9 cellular contexts compared by ENCODE assay signal in the genomic region with DNA sequence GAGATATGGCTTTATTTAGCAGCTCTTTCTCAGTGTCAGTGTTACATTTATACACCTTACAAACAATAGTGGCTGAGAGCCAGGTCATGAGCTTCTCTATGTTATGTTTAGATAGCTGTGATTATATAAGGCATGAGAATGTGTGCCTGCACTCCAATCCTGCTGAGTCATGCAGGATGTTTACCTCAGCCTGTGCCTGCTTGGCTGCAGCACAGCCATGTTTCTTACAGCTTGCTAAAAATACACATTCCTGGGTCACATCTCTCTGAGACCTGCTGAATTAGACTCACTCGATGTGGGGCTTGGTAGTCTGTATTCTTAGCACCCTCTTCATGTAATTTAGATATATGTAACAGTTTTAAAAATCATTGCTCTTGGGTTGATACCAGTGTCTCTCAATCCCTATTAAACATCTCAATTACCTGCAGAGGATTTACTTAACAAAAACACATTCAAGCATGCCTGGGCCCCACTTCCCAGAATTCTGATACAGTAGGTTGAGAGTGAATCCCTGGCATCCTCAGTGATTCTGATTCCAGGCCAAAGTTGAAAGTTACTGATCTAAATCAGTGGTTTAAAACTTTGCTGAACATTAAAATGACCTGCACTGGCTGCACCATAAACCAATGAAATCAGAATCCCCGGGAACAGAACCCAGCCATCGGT.
DNase-seq lines count a peak whose midpoint lies in the region; ATAC-seq, FAIRE-seq and TF ChIP-seq lines count a peak whose summit lies in the region.
"Had no signal": no experiment of that assay in that cellular context is flagged by ENCODE, and none has a peak within 500 bp of the region (broad histone marks: within the 10 kb centered on the region; RNA-seq: fewer than 3 reads in every experiment).

No MANE protein-coding gene starts in this region.

- H3K4me2 ChIP-seq in GM23338, result no peak overlapping the region

- H3K79me2 ChIP-seq in GM23338 (replicated peaks; ENCODE audit: insufficient read depth), result no peaks in the 10 kb centered on the region

- no peak overlapping the region for H3K27ac ChIP-seq in GM23338 (ENCODE audit: low read depth)

- no peaks in the 10 kb centered on the region for H3K36me3 Mint-ChIP-seq in GM23338 (ENCODE audit: low read depth)

- no peak for TF ChIP-seq CTCF in GM23338 (conservative IDR thresholded peaks at IDR 0.05; ENCODE audit: low read depth in 2 of 2)
- no peak for TF ChIP-seq CTCF in fibroblast of pulmonary artery (IDR thresholded peaks at IDR 0.05; ENCODE audit: low read length, missing control alignments)

- no peaks in the 10 kb centered on the region for H3F3A ChIP-seq in GM23338 (replicated peaks; ENCODE audit: low read depth)

- H3K36me3 ChIP-seq in GM23338 (ENCODE audit: insufficient read depth), result no peaks in the 10 kb centered on the region

- H3K4me1 Mint-ChIP-seq in GM23338, result no peaks in the 10 kb centered on the region

- no peaks in the 10 kb centered on the region for H3K4me1 ChIP-seq in GM23338 (ENCODE audit: insufficient read depth)

- no peak overlapping the region for H3K27ac Mint-ChIP-seq in GM23338

- no peak overlapping the region for H3K4me3 Mint-ChIP-seq in GM23338

- no peaks in the 10 kb centered on the region for H4K20me1 ChIP-seq in GM23338 (replicated peaks; ENCODE audit: insufficient read depth)

- ATAC-seq in GM23338, result no peak
- ATAC-seq in GM19395 (IDR thresholded peaks at IDR 0.05; ENCODE audit: unreplicated experiment), result no peak
- no peak for ATAC-seq in HG03045 (IDR thresholded peaks at IDR 0.05; ENCODE audit: unreplicated experiment)

- H3K27me3 Mint-ChIP-seq in GM23338 (ENCODE audit: insufficient read depth, low read depth, poor library complexity), result peaks cover 3% of the 10 kb centered on the region

- no peak overlapping the region for H3K4me3 ChIP-seq in GM23338
- no peak overlapping the region for H3K4me3 ChIP-seq in fibroblast of pulmonary artery (replicated peaks; ENCODE audit: low read depth, low read length)

- peaks cover 13% of the 10 kb centered on the region for H3K9me2 ChIP-seq in GM23338 (ENCODE audit: insufficient read depth)

- no peaks in the 10 kb centered on the region for H3K27me3 ChIP-seq in GM23338 (ENCODE audit: insufficient read depth)

- no peak overlapping the region for H2AFZ ChIP-seq in GM23338

- no peak for FAIRE-seq in RCC 7860 (lab: Jason Lieb, UNC)

- DNase-seq in GM23338 (ENCODE audit: low spot score) (peak; percentile 41), RCC 7860 (ENCODE audit: low spot score) (peak; percentile 70), fibroblast of pulmonary artery (ENCODE audit: low read depth) (peak; percentile 96), pulmonary artery endothelial cell (ENCODE audit: low read depth, low spot score) (peak; percentile 97), Kasumi-1 (lab: John Stamatoyannopoulos, UW) (no peak), Ammon's horn (ENCODE audit: low spot score) (no peak)
- DNase-seq: activated effector memory CD4-positive, alpha-beta T cell treated with Interleukin-2 at 50 U/mL for 16 hours had no signal

- H3K9me3 Mint-ChIP-seq in GM23338, result peaks cover 13% of the 10 kb centered on the region; the same call in 2 of the 3 replicates

TF ChIP-seq in GM23338, 12 proteins besides CTCF, POLR2A, EP300 and RAD21 (continues in another document):
- TF ChIP-seq, protein P1, sequence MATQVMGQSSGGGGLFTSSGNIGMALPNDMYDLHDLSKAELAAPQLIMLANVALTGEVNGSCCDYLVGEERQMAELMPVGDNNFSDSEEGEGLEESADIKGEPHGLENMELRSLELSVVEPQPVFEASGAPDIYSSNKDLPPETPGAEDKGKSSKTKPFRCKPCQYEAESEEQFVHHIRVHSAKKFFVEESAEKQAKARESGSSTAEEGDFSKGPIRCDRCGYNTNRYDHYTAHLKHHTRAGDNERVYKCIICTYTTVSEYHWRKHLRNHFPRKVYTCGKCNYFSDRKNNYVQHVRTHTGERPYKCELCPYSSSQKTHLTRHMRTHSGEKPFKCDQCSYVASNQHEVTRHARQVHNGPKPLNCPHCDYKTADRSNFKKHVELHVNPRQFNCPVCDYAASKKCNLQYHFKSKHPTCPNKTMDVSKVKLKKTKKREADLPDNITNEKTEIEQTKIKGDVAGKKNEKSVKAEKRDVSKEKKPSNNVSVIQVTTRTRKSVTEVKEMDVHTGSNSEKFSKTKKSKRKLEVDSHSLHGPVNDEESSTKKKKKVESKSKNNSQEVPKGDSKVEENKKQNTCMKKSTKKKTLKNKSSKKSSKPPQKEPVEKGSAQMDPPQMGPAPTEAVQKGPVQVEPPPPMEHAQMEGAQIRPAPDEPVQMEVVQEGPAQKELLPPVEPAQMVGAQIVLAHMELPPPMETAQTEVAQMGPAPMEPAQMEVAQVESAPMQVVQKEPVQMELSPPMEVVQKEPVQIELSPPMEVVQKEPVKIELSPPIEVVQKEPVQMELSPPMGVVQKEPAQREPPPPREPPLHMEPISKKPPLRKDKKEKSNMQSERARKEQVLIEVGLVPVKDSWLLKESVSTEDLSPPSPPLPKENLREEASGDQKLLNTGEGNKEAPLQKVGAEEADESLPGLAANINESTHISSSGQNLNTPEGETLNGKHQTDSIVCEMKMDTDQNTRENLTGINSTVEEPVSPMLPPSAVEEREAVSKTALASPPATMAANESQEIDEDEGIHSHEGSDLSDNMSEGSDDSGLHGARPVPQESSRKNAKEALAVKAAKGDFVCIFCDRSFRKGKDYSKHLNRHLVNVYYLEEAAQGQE (IDR thresholded peaks at IDR 0.05; ENCODE audit: unreplicated experiment), result no peak
- no peak for TF ChIP-seq CREB1 (CRISPR knock-in tag; IDR thresholded peaks at IDR 0.05; ENCODE audit: low read depth)
- TF ChIP-seq ZNF331 (CRISPR knock-in tag; IDR thresholded peaks at IDR 0.05; ENCODE audit: low read depth), result no peak
- TF ChIP-seq EZH2 (IDR thresholded peaks at IDR 0.05; ENCODE audit: low read depth, unreplicated experiment), result no peak
- no peak for TF ChIP-seq STAT1 (IDR thresholded peaks at IDR 0.05; ENCODE audit: unreplicated experiment)
- TF ChIP-seq POLR2AphosphoS5 (IDR thresholded peaks at IDR 0.05; ENCODE audit: low read depth), result no peak
- no peak for TF ChIP-seq NANOG (IDR thresholded peaks at IDR 0.05; ENCODE audit: borderline replicate concordance)
- TF ChIP-seq JUNB (IDR thresholded peaks at IDR 0.05; ENCODE audit: unreplicated experiment), result no peak
- TF ChIP-seq, protein P2, sequence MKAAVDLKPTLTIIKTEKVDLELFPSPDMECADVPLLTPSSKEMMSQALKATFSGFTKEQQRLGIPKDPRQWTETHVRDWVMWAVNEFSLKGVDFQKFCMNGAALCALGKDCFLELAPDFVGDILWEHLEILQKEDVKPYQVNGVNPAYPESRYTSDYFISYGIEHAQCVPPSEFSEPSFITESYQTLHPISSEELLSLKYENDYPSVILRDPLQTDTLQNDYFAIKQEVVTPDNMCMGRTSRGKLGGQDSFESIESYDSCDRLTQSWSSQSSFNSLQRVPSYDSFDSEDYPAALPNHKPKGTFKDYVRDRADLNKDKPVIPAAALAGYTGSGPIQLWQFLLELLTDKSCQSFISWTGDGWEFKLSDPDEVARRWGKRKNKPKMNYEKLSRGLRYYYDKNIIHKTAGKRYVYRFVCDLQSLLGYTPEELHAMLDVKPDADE (IDR thresholded peaks at IDR 0.05), result no peak
- no peak for TF ChIP-seq ZNF114 (CRISPR knock-in tag; IDR thresholded peaks at IDR 0.05)
- no peak for TF ChIP-seq EZH2phosphoT487 (IDR thresholded peaks at IDR 0.05; ENCODE audit: unreplicated experiment)

Comparison
In these comparisons a context has a peak if more than half of its experiments do, and no peak if none do; other contexts are left out.
1. DNase-seq: peak in GM23338 (single experiment), RCC 7860 (single experiment), fibroblast of pulmonary artery (single experiment) and pulmonary artery endothelial cell (single experiment); none in Kasumi-1 (0 of 2) and Ammon's horn (single experiment).